In genomic region chr20:32325706-32326506, GRCh38 we compare ENCODE assay signal across 11 cellular contexts. TPM values are rescaled to one million over a fixed set of nuclear protein-coding genes. Genes with fewer than 3 reads are reported as not detected.
DNase-seq lines count a peak whose midpoint lies in the region; ATAC-seq and TF ChIP-seq lines count a peak whose summit lies in the region.
"Had no signal": no experiment of that assay in that cellular context is flagged by ENCODE, and none has a peak within 500 bp of the region (broad histone marks: within the 10 kb centered on the region; RNA-seq: fewer than 3 reads in every experiment).

No MANE protein-coding gene starts in this region.

- no peak for DNase-seq in activated T-cell treated with anti-CD3 and anti-CD28 coated beads, Interleukin-2, amount 50 U/mL, for 72 hours
- no peak for DNase-seq in activated T-cell treated with anti-CD3 and anti-CD28 coated beads, Interleukin-2, amount 50 U/mL, for 1 hour
- DNase-seq in RWPE2 (ENCODE audit: low spot score), result peak; percentile 76
- peak; percentile 75 for DNase-seq in fibroblast of pulmonary artery (ENCODE audit: low read depth)
- DNase-seq in transverse colon, result peak; percentile 49
- DNase-seq in central memory CD4-positive, alpha-beta T cell, result no peak
- no peak for DNase-seq in posterior vena cava (ENCODE audit: low spot score)
- DNase-seq: activated CD4-positive, alpha-beta T cell treated with anti-CD3 and anti-CD28 coated beads for 48 hours; uterus had no signal

- no peak for TF ChIP-seq EP300 in transverse colon (IDR thresholded peaks at IDR 0.05; ENCODE audit: low read depth)

- no peak for TF ChIP-seq CTCF in RWPE2 (IDR thresholded peaks at IDR 0.05; ENCODE audit: poor library complexity, severe bottlenecking)
- no peak for TF ChIP-seq CTCF in fibroblast of pulmonary artery (IDR thresholded peaks at IDR 0.05; ENCODE audit: low read length, missing control alignments)
- TF ChIP-seq CTCF in transverse colon (IDR thresholded peaks at IDR 0.05), result no peak

- H3K36me3 ChIP-seq in RWPE2 (ENCODE audit: low read depth) (peaks cover 45% of the 10 kb centered on the region), transverse colon (peaks cover 0 to 8% (median under 1%) of the 10 kb centered on the region in 4 donors)
- H3K36me3 ChIP-seq: uterus had no signal

- 31 to 56% methylated on average over 5 to 6 of the region's 6 CpGs for WGBS in transverse colon (ENCODE audit: low coverage in 1 of 2), 2 donors

- H3K36me3 Mint-ChIP-seq in activated T-cell treated with anti-CD3 and anti-CD28 coated beads, Interleukin-2, amount 50 U/mL, for 72 hours (ENCODE audit: insufficient read depth in 2 of 2), result peaks cover 8 to 31% of the 10 kb centered on the region in 2 donors

- peak overlapping the region; percentile 79 for H3K27ac Mint-ChIP-seq in activated T-cell treated with anti-CD3 and anti-CD28 coated beads, Interleukin-2, amount 50 U/mL, for 72 hours

- H3K4me1 ChIP-seq in RWPE2 (ENCODE audit: insufficient read depth, poor library complexity, severe bottlenecking), result peaks cover 9% of the 10 kb centered on the region
- H3K4me1 ChIP-seq in transverse colon, result peaks cover 0 to 8% (median 7%) of the 10 kb centered on the region in 4 donors
- H3K4me1 ChIP-seq: uterus had no signal

- no peak for TF ChIP-seq POLR2A in transverse colon (IDR thresholded peaks at IDR 0.05)

- H3K9me3 ChIP-seq in RWPE2 (ENCODE audit: severe bottlenecking), result no peaks in the 10 kb centered on the region
- no peaks in the 10 kb centered on the region for H3K9me3 ChIP-seq in transverse colon
- H3K9me3 ChIP-seq: BLaER1 treated with 17β-estradiol and CSF1 and Interleukin-3, amounts not matched to agents 10 nM and 100 nM; uterus had no signal

- H3K27me3 Mint-ChIP-seq in activated T-cell treated with anti-CD3 and anti-CD28 coated beads, Interleukin-2, amount 50 U/mL, for 72 hours (ENCODE audit: low read depth), result no peaks in the 10 kb centered on the region

- intact Hi-C loops in transverse colon (cut with DNase I; ENCODE audit: low total_unique reads) (no loop called here), posterior vena cava (cut with DNase I) (no loop called here)

- H3K27ac ChIP-seq in RWPE2 (ENCODE audit: poor library complexity, severe bottlenecking) (peak overlapping the region; percentile 17), transverse colon (peak overlapping the region; percentile 44 to 78 (median 56))
- H3K27ac ChIP-seq: BLaER1 treated with 17β-estradiol and CSF1 and Interleukin-3, amounts not matched to agents 10 nM and 100 nM; uterus had no signal

- no peaks in the 10 kb centered on the region for H3K27me3 ChIP-seq in RWPE2 (ENCODE audit: insufficient read depth, poor library complexity, severe bottlenecking)
- H3K27me3 ChIP-seq in transverse colon, result no peaks in the 10 kb centered on the region
- H3K27me3 ChIP-seq: BLaER1 treated with 17β-estradiol and CSF1 and Interleukin-3, amounts not matched to agents 10 nM and 100 nM; uterus had no signal

- ATAC-seq in activated T-cell treated with anti-CD3 and anti-CD28 coated beads, Interleukin-2, amount 50 U/mL, for 72 hours (replicated peaks in 1 of 2), result peak; percentile 31 to 74
- ATAC-seq in RWPE2 (ENCODE audit: low read depth) (peak; percentile 97), HG03139 (IDR thresholded peaks at IDR 0.05; ENCODE audit: unreplicated experiment) (no peak)

- peaks cover 17% of the 10 kb centered on the region for H3K4me1 Mint-ChIP-seq in activated T-cell treated with anti-CD3 and anti-CD28 coated beads, Interleukin-2, amount 50 U/mL, for 72 hours (ENCODE audit: low read depth)

- H3K4me3 Mint-ChIP-seq in activated T-cell treated with anti-CD3 and anti-CD28 coated beads, Interleukin-2, amount 50 U/mL, for 72 hours, result no peak overlapping the region

- in situ Hi-C loops in transverse colon (cut with MboI; ENCODE audit: low pct_ligation_motif_present in 1 of 4, low pct_unique_long_range_greater_than_20kb in 1 of 4, low sequenced_read_pairs in 3 of 4), result loop anchor here in 2 of 4 donors (25.0 kb wide), 1 partner anchor 336 kb away; the partner anchor contains the start of gene C20orf203 (in 2 of the 2)

- no peaks in the 10 kb centered on the region for H3K9me3 Mint-ChIP-seq in activated T-cell treated with anti-CD3 and anti-CD28 coated beads, Interleukin-2, amount 50 U/mL, for 72 hours

- H3K4me3 ChIP-seq in RWPE2 (ENCODE audit: severe bottlenecking) (no peak overlapping the region), fibroblast of pulmonary artery (replicated peaks; ENCODE audit: low read depth, low read length) (no peak overlapping the region), transverse colon (no peak overlapping the region)
- H3K4me3 ChIP-seq: BLaER1 treated with 17β-estradiol and CSF1 and Interleukin-3, amounts not matched to agents 10 nM and 100 nM; uterus had no signal

RNA-seq across cellular contexts. Expression of gene ASXL1, which starts 32.2 kb away (rescaled TPM):
- total RNA-seq in activated T-cell treated with anti-CD3 and anti-CD28 coated beads, Interleukin-2, amount 50 U/mL, for 72 hours, result 100 to 1,000 TPM; 158 to 168 TPM
- total RNA-seq in transverse colon (100 to 1,000 TPM in 1 of 4 donors, 10 to 100 TPM in 3; 39.6 to 293 (median 92.8) TPM), posterior vena cava (10 to 100 TPM; 61.5 to 62.8 TPM)

RNA-seq across cellular contexts. Expression of gene KIF3B, which starts 48.5 kb away (rescaled TPM):
- 10 to 100 TPM; 30.3 to 37.9 TPM for total RNA-seq in activated T-cell treated with anti-CD3 and anti-CD28 coated beads, Interleukin-2, amount 50 U/mL, for 72 hours
- total RNA-seq in transverse colon, result 10 to 100 TPM; 26.6 to 46.5 (median 37.5) TPM
- total RNA-seq in posterior vena cava, result 10 to 100 TPM; 26.2 to 28.8 TPM

Comparison
In these comparisons a context has a peak if more than half of its experiments do, and no peak if none do; other contexts are left out.
1. DNase-seq: peak in RWPE2 (single experiment), fibroblast of pulmonary artery (single experiment) and transverse colon (single experiment); none in activated T-cell treated with anti-CD3 and anti-CD28 coated beads, Interleukin-2, amount 50 U/mL, for 72 hours (0 of 2), activated T-cell treated with anti-CD3 and anti-CD28 coated beads, Interleukin-2, amount 50 U/mL, for 1 hour (single experiment), central memory CD4-positive, alpha-beta T cell (single experiment) and posterior vena cava (single experiment).